2 cellular contexts compared by ENCODE assay signal in the genomic region with DNA sequence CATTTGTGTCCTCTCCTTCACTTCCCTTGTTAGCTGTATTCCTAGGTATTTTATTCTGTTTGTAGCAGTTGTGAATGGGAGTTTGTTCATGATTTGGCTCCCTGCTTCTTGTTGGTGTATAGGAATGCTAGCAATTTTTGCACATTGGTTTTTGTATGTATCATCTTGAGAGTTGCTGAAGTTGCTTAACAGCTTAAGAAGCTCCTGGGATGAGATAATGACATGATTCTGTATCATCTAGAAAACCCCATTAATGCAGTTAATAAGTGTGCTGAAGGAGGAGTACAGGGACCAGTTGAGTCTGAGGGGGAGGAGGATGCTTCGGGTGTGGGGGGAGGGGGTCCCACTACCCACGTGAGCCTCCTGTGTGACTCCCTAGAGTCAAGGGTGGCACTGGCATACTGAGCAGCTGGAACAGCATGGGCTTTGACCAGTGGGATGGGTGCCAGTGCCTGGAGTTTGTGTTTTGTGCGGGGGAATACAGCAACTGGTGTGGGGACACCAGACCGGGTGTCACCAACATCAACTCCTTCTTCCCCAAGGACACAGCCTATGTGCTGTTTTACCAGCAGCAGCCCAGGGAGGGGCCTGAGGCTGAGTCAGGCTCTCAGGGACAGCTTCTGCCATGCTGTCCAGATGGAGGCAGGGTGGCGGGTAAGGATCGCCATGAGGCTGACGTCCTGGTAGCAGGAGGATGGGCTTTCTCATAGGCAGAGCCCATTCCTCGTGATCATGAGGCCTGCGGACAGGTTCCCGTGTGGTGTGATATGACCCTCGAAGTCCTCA.
TF ChIP-seq lines count a peak whose summit lies in the region.

No MANE protein-coding gene starts in this region.

TF ChIP-seq in GM12878, 131 proteins besides CTCF, POLR2A, EP300 and RAD21:
- TF ChIP-seq SIN3A (IDR thresholded peaks at IDR 0.05; ENCODE audit: low read depth, low read length) (no peak), RAD51 (IDR thresholded peaks at IDR 0.05) (no peak), MTA3 (IDR thresholded peaks at IDR 0.05; ENCODE audit: borderline replicate concordance, low read length) (no peak), IRF5 (IDR thresholded peaks at IDR 0.05; ENCODE audit: borderline replicate concordance) (no peak), WRNIP1 (IDR thresholded peaks at IDR 0.05; ENCODE audit: borderline replicate concordance, low read depth, low read length) (no peak), DPF2 (IDR thresholded peaks at IDR 0.05) (no peak), TAF1 (IDR thresholded peaks at IDR 0.05; ENCODE audit: borderline replicate concordance, low read depth, low read length) (no peak), ATF2 (IDR thresholded peaks at IDR 0.05; ENCODE audit: low read length) (no peak), ZBTB33 (IDR thresholded peaks at IDR 0.05) (no peak), STAT1 (conservative IDR thresholded peaks at IDR 0.05) (no peak), YY1 (IDR thresholded peaks at IDR 0.05; ENCODE audit: low read depth, low read length) (no peak), CREM (IDR thresholded peaks at IDR 0.05; ENCODE audit: low read depth) (no peak), RFX5 (IDR thresholded peaks at IDR 0.05; ENCODE audit: low read depth, low read length) (no peak), BMI1 (IDR thresholded peaks at IDR 0.05; ENCODE audit: borderline replicate concordance) (no peak), TCF3 (IDR thresholded peaks at IDR 0.05; ENCODE audit: borderline replicate concordance, insufficient read depth, low read depth, low read length) (no peak), ASH2L (IDR thresholded peaks at IDR 0.05; ENCODE audit: borderline replicate concordance, low read depth) (no peak), IKZF1 (conservative IDR thresholded peaks at IDR 0.05) (no peak)

TF ChIP-seq in GM23338, 12 proteins besides CTCF, POLR2A, EP300 and RAD21:
- TF ChIP-seq ZNF331 (CRISPR knock-in tag; IDR thresholded peaks at IDR 0.05; ENCODE audit: low read depth) (no peak), NANOG (IDR thresholded peaks at IDR 0.05; ENCODE audit: borderline replicate concordance) (no peak), ZNF114 (CRISPR knock-in tag; IDR thresholded peaks at IDR 0.05) (no peak), EZH2 (IDR thresholded peaks at IDR 0.05; ENCODE audit: low read depth, unreplicated experiment) (no peak), ETS1 (IDR thresholded peaks at IDR 0.05) (no peak), EZH2phosphoT487 (IDR thresholded peaks at IDR 0.05; ENCODE audit: unreplicated experiment) (no peak), STAT1 (IDR thresholded peaks at IDR 0.05; ENCODE audit: unreplicated experiment) (no peak), POLR2AphosphoS5 (IDR thresholded peaks at IDR 0.05; ENCODE audit: low read depth) (no peak), JUNB (IDR thresholded peaks at IDR 0.05; ENCODE audit: unreplicated experiment) (no peak), CREB1 (CRISPR knock-in tag; IDR thresholded peaks at IDR 0.05; ENCODE audit: low read depth) (no peak)
- TF ChIP-seq, protein P1, sequence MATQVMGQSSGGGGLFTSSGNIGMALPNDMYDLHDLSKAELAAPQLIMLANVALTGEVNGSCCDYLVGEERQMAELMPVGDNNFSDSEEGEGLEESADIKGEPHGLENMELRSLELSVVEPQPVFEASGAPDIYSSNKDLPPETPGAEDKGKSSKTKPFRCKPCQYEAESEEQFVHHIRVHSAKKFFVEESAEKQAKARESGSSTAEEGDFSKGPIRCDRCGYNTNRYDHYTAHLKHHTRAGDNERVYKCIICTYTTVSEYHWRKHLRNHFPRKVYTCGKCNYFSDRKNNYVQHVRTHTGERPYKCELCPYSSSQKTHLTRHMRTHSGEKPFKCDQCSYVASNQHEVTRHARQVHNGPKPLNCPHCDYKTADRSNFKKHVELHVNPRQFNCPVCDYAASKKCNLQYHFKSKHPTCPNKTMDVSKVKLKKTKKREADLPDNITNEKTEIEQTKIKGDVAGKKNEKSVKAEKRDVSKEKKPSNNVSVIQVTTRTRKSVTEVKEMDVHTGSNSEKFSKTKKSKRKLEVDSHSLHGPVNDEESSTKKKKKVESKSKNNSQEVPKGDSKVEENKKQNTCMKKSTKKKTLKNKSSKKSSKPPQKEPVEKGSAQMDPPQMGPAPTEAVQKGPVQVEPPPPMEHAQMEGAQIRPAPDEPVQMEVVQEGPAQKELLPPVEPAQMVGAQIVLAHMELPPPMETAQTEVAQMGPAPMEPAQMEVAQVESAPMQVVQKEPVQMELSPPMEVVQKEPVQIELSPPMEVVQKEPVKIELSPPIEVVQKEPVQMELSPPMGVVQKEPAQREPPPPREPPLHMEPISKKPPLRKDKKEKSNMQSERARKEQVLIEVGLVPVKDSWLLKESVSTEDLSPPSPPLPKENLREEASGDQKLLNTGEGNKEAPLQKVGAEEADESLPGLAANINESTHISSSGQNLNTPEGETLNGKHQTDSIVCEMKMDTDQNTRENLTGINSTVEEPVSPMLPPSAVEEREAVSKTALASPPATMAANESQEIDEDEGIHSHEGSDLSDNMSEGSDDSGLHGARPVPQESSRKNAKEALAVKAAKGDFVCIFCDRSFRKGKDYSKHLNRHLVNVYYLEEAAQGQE (IDR thresholded peaks at IDR 0.05; ENCODE audit: unreplicated experiment): no peak
- TF ChIP-seq, protein P2, sequence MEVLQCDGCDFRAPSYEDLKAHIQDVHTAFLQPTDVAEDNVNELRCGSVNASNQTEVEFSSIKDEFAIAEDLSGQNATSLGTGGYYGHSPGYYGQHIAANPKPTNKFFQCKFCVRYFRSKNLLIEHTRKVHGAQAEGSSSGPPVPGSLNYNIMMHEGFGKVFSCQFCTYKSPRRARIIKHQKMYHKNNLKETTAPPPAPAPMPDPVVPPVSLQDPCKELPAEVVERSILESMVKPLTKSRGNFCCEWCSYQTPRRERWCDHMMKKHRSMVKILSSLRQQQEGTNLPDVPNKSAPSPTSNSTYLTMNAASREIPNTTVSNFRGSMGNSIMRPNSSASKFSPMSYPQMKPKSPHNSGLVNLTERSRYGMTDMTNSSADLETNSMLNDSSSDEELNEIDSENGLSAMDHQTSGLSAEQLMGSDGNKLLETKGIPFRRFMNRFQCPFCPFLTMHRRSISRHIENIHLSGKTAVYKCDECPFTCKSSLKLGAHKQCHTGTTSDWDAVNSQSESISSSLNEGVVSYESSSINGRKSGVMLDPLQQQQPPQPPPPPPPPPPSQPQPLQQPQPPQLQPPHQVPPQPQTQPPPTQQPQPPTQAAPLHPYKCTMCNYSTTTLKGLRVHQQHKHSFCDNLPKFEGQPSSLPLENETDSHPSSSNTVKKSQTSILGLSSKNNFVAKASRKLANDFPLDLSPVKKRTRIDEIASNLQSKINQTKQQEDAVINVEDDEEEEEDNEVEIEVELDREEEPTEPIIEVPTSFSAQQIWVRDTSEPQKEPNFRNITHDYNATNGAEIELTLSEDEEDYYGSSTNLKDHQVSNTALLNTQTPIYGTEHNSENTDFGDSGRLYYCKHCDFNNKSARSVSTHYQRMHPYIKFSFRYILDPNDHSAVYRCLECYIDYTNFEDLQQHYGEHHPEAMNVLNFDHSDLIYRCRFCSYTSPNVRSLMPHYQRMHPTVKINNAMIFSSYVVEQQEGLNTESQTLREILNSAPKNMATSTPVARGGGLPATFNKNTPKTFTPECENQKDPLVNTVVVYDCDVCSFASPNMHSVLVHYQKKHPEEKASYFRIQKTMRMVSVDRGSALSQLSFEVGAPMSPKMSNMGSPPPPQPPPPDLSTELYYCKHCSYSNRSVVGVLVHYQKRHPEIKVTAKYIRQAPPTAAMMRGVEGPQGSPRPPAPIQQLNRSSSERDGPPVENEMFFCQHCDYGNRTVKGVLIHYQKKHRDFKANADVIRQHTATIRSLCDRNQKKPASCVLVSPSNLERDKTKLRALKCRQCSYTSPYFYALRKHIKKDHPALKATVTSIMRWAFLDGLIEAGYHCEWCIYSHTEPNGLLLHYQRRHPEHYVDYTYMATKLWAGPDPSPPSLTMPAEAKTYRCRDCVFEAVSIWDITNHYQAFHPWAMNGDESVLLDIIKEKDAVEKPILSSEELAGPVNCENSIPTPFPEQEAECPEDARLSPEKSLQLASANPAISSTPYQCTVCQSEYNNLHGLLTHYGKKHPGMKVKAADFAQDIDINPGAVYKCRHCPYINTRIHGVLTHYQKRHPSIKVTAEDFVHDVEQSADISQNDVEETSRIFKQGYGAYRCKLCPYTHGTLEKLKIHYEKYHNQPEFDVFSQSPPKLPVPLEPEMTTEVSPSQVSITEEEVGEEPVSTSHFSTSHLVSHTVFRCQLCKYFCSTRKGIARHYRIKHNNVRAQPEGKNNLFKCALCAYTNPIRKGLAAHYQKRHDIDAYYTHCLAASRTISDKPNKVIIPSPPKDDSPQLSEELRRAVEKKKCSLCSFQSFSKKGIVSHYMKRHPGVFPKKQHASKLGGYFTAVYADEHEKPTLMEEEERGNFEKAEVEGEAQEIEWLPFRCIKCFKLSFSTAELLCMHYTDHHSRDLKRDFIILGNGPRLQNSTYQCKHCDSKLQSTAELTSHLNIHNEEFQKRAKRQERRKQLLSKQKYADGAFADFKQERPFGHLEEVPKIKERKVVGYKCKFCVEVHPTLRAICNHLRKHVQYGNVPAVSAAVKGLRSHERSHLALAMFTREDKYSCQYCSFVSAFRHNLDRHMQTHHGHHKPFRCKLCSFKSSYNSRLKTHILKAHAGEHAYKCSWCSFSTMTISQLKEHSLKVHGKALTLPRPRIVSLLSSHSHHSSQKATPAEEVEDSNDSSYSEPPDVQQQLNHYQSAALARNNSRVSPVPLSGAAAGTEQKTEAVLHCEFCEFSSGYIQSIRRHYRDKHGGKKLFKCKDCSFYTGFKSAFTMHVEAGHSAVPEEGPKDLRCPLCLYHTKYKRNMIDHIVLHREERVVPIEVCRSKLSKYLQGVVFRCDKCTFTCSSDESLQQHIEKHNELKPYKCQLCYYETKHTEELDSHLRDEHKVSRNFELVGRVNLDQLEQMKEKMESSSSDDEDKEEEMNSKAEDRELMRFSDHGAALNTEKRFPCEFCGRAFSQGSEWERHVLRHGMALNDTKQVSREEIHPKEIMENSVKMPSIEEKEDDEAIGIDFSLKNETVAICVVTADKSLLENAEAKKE (CRISPR knock-in tag; IDR thresholded peaks at IDR 0.05): no peak
